Comparison of ENCODE assay signal across 26 cellular contexts in genomic region chr17:28181568-28181967, GRCh38.
DNase-seq lines count a peak whose midpoint lies in the region; ATAC-seq, FAIRE-seq and TF ChIP-seq lines count a peak whose summit lies in the region.
"Had no signal": no experiment of that assay in that cellular context is flagged by ENCODE, and none has a peak within 500 bp of the region (broad histone marks: within the 10 kb centered on the region; RNA-seq: fewer than 3 reads in every experiment).

No MANE protein-coding gene starts in this region.

- POLR2A ChIA-PET in HEK293T (lab: Yijun Ruan, JAX) = no interaction called here

- intact Hi-C loops in pancreas (cut with DNase I) (no loop called here), heart right ventricle (cut with DNase I) (loop anchor here in 1 of 10 donors (10.0 kb wide), 1 partner anchor 287 kb away; the partner anchor contains the start of gene LYRM9)

- DNase-seq in nephron progenitor cell = no peak
- no peak for DNase-seq in pancreas
- DNase-seq in epidermal melanocyte (ENCODE audit: insufficient read length, low spot score) = no peak
- DNase-seq in heart right ventricle = no peak
- DNase-seq in HEK293T (ENCODE audit: extremely low spot score) = no peak
- DNase-seq: 8988T; ACHN; BE2C; C1 segment of cervical spinal cord; CD4-positive, alpha-beta memory T cell; CD4-positive, CD25-positive, alpha-beta regulatory T cell; CD8-positive, alpha-beta memory T cell; COR-L47; DMS 273 treated with DMSO at 0.1 percent for 48 hours; DMS153; DMS53; DMS79; DND-41; EL; GDM1 had no signal

- ATAC-seq in pancreas (peak in 3 of 4 donors; percentile 16 to 58 (median 28)), heart right ventricle (no peak)
- ATAC-seq: GM12878 had no signal

- H3K4me1 Mint-ChIP-seq in nephron progenitor cell = no peaks in the 10 kb centered on the region
- H3K4me1 Mint-ChIP-seq: CD14-positive monocyte; CD4-positive, alpha-beta memory T cell; CD8-positive, alpha-beta memory T cell had no signal

- no peaks in the 10 kb centered on the region for H3K27me3 Mint-ChIP-seq in nephron progenitor cell (ENCODE audit: low read depth, poor library complexity)
- H3K27me3 Mint-ChIP-seq: CD4-positive, alpha-beta memory T cell; CD4-positive, CD25-positive, alpha-beta regulatory T cell; CD8-positive, alpha-beta memory T cell had no signal

- H3K4me3 ChIP-seq in pancreas (no peak overlapping the region), heart right ventricle (no peak overlapping the region)
- H3K4me3 ChIP-seq: BLaER1, GM12878 had no signal

- peaks cover 46% of the 10 kb centered on the region for H3K36me3 Mint-ChIP-seq in nephron progenitor cell (ENCODE audit: low read depth)

- H3K27me3 ChIP-seq in pancreas (no peaks in the 10 kb centered on the region), heart right ventricle (no peaks in the 10 kb centered on the region)
- H3K27me3 ChIP-seq: BE2C, BLaER1 had no signal

- H3K9me3 Mint-ChIP-seq in nephron progenitor cell = peaks cover 13% of the 10 kb centered on the region
- H3K9me3 Mint-ChIP-seq: CD4-positive, CD25-positive, alpha-beta regulatory T cell; CD8-positive, alpha-beta memory T cell had no signal

- H3K4me1 ChIP-seq in pancreas (peaks cover 6 to 28% (median 12%) of the 10 kb centered on the region in 3 donors), heart right ventricle (peaks cover 0 to 4% (median 0%) of the 10 kb centered on the region in 9 donors)
- H3K4me1 ChIP-seq: BE2C, BLaER1 had no signal

- H3K36me3 ChIP-seq in pancreas (no peaks in the 10 kb centered on the region), heart right ventricle (peaks cover 0 to 53% (median 13%) of the 10 kb centered on the region in 9 donors)
- H3K36me3 ChIP-seq: BE2C had no signal

- WGBS in pancreas, 2 donors = 62 to 70% methylated on average over 9 of the region's 9 CpGs
- 97 to 98% methylated on average over 9 of the region's 9 CpGs for WGBS in heart right ventricle, 2 donors

- CTCF ChIA-PET in HEK293T (lab: Yijun Ruan, JAX) = no interaction called here

- FAIRE-seq in pancreas (lab: Jason Lieb, UNC) = no peak
- FAIRE-seq: A204.1, GM12878, GM12892, GM18507 had no signal

- TF ChIP-seq CTCF in nephron progenitor cell (IDR thresholded peaks at IDR 0.05) (no peak), pancreas (IDR thresholded peaks at IDR 0.05) (no peak), heart right ventricle (IDR thresholded peaks at IDR 0.05) (no peak)

- no peak overlapping the region for H3K4me3 Mint-ChIP-seq in nephron progenitor cell
- H3K4me3 Mint-ChIP-seq: CD14-positive monocyte; CD4-positive, alpha-beta memory T cell; CD4-positive, CD25-positive, alpha-beta regulatory T cell; CD8-positive, alpha-beta memory T cell had no signal

- H3K27ac ChIP-seq in pancreas (no peak overlapping the region), heart right ventricle (no peak overlapping the region)
- H3K27ac ChIP-seq: BLaER1 had no signal

- H3K27ac Mint-ChIP-seq in nephron progenitor cell = peak overlapping the region; percentile 13
- H3K27ac Mint-ChIP-seq: CD14-positive monocyte; CD4-positive, alpha-beta memory T cell had no signal

- H3K9me3 ChIP-seq in pancreas = no peaks in the 10 kb centered on the region
- H3K9me3 ChIP-seq in heart right ventricle = no peaks in the 10 kb centered on the region
- H3K9me3 ChIP-seq: BE2C had no signal

TF ChIP-seq in HEK293T, 16 proteins besides CTCF, POLR2A, EP300 and RAD21:
- TF ChIP-seq FOXM1 (IDR thresholded peaks at IDR 0.05; ENCODE audit: borderline replicate concordance) (no peak), ZNF384 (IDR thresholded peaks at IDR 0.05) (no peak), CTBP1 (IDR thresholded peaks at IDR 0.05; ENCODE audit: borderline replicate concordance) (no peak), FOXK2 (IDR thresholded peaks at IDR 0.05) (no peak), TARDBP (IDR thresholded peaks at IDR 0.05) (no peak), SP1 (IDR thresholded peaks at IDR 0.05) (no peak), LEF1 (IDR thresholded peaks at IDR 0.05; ENCODE audit: borderline replicate concordance) (no peak), ELF4 (IDR thresholded peaks at IDR 0.05) (no peak), SUZ12 (IDR thresholded peaks at IDR 0.05) (no peak), PKNOX1 (IDR thresholded peaks at IDR 0.05) (no peak)
TF ChIP-seq in HEK293T: peak in this region for 0.

Comparison
In these comparisons a context has a peak if more than half of its experiments do, and no peak if none do; other contexts are left out.
1. ATAC-seq: peak in pancreas (3 of 4); none in heart right ventricle (0 of 8).